ENCODE assay signal across 1 cellular context in the genomic region with DNA sequence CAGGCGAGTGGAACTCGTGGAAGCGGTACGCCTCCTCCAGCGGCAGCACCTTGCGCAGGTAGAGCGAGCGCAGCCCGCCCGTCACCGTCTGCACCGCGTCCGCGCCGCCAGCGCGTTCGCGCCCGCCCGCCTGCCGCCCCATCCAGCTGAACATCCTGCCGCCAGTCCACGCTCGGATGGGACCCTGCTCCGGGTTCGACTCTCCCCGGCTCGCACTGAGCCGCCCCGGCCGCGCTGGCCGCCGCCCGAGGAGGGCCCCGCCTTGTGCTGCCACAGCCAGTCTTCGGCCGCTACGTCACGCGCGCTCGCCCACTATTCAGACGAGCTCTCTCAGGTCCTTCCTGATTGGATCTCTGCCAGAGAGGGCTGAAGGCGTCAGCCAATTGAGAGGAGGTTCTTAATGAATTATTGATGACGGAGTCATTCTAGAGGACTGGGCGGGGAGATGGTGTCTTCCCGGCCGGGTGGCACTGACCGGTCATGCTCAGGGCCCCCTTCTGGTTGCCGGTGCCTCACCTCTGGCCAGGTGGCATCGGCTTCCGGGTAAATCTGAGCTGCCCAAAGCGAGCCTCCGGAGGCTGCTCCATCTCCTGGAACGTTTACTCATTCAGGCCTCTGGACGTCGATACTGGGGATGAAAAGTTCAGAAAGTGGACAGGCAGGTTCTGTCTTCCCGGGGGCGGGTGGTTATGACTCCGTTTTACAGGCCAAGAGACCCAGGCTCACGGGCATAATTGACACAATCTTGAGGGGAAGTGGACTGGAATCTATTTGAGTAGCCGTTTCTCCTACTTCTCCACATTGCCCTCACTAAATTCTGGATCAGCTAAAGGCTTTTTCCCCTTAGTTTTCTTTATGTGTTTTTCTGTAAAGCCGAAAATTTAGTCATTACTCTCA.
TF ChIP-seq lines count a peak whose summit lies in the region.

Gene EHD4, minus strand, starts transcription at position 217 of the 897 bp plus-strand sequence. Its CDS starts 63 bp downstream, at position 154.

TF ChIP-seq in K562, 482 proteins besides CTCF, POLR2A, EP300 and RAD21 (continued from another document and continues in another):
- no peak for TF ChIP-seq CEBPZ (IDR thresholded peaks at IDR 0.05; ENCODE audit: borderline replicate concordance, low read depth, low read length)
- no peak for TF ChIP-seq ILF3 (IDR thresholded peaks at IDR 0.05; ENCODE audit: borderline replicate concordance)
- TF ChIP-seq ZNF253 (CRISPR knock-in tag; conservative IDR thresholded peaks at IDR 0.05) = no peak
- TF ChIP-seq CAMTA2 (CRISPR knock-in tag; conservative IDR thresholded peaks at IDR 0.05) = no peak
- 0 out of 2 replicates have a peak, but pooled peaks have one; percentile 33 for TF ChIP-seq SMARCA4 (IDR thresholded peaks at IDR 0.05)
- TF ChIP-seq, protein P1, sequence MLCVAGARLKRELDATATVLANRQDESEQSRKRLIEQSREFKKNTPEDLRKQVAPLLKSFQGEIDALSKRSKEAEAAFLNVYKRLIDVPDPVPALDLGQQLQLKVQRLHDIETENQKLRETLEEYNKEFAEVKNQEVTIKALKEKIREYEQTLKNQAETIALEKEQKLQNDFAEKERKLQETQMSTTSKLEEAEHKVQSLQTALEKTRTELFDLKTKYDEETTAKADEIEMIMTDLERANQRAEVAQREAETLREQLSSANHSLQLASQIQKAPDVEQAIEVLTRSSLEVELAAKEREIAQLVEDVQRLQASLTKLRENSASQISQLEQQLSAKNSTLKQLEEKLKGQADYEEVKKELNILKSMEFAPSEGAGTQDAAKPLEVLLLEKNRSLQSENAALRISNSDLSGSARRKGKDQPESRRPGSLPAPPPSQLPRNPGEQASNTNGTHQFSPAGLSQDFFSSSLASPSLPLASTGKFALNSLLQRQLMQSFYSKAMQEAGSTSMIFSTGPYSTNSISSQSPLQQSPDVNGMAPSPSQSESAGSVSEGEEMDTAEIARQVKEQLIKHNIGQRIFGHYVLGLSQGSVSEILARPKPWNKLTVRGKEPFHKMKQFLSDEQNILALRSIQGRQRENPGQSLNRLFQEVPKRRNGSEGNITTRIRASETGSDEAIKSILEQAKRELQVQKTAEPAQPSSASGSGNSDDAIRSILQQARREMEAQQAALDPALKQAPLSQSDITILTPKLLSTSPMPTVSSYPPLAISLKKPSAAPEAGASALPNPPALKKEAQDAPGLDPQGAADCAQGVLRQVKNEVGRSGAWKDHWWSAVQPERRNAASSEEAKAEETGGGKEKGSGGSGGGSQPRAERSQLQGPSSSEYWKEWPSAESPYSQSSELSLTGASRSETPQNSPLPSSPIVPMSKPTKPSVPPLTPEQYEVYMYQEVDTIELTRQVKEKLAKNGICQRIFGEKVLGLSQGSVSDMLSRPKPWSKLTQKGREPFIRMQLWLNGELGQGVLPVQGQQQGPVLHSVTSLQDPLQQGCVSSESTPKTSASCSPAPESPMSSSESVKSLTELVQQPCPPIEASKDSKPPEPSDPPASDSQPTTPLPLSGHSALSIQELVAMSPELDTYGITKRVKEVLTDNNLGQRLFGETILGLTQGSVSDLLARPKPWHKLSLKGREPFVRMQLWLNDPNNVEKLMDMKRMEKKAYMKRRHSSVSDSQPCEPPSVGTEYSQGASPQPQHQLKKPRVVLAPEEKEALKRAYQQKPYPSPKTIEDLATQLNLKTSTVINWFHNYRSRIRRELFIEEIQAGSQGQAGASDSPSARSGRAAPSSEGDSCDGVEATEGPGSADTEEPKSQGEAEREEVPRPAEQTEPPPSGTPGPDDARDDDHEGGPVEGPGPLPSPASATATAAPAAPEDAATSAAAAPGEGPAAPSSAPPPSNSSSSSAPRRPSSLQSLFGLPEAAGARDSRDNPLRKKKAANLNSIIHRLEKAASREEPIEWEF (CRISPR knock-in tag; IDR thresholded peaks at IDR 0.05) = no peak
- no peak for TF ChIP-seq ARHGAP35 (IDR thresholded peaks at IDR 0.05; ENCODE audit: partially characterized antibody)
- no peak for TF ChIP-seq ERF (CRISPR knock-in tag; IDR thresholded peaks at IDR 0.05)
- TF ChIP-seq ZBTB26 (CRISPR knock-in tag; IDR thresholded peaks at IDR 0.05) = no peak
- TF ChIP-seq MCM3 (IDR thresholded peaks at IDR 0.05) = no peak
- TF ChIP-seq CBFB (CRISPR knock-in tag; IDR thresholded peaks at IDR 0.05) = no peak
- TF ChIP-seq SMAD2 (IDR thresholded peaks at IDR 0.05; ENCODE audit: low read depth, low read length) = no peak
- no peak for TF ChIP-seq KAT7 (CRISPR knock-in tag; IDR thresholded peaks at IDR 0.05; ENCODE audit: borderline replicate concordance)
- peak; percentile 56 for TF ChIP-seq NFYB (IDR thresholded peaks at IDR 0.05; ENCODE audit: extremely low read depth, insufficient read length)
- no peak for TF ChIP-seq ZSCAN29 (IDR thresholded peaks at IDR 0.05)
- TF ChIP-seq ZNF778 (CRISPR knock-in tag; IDR thresholded peaks at IDR 0.05) = no peak
- TF ChIP-seq KLF16 (IDR thresholded peaks at IDR 0.05) = no peak
- no peak for TF ChIP-seq NCOA4 (IDR thresholded peaks at IDR 0.05; ENCODE audit: partially characterized antibody)
- TF ChIP-seq MIER1 (IDR thresholded peaks at IDR 0.05; ENCODE audit: low read depth) = no peak
- TF ChIP-seq TCF3 (CRISPR knock-in tag; IDR thresholded peaks at IDR 0.05) = no peak
- TF ChIP-seq ZFP36 (IDR thresholded peaks at IDR 0.05; ENCODE audit: low read depth, low read length, partially characterized antibody) = no peak
- TF ChIP-seq, protein P2, sequence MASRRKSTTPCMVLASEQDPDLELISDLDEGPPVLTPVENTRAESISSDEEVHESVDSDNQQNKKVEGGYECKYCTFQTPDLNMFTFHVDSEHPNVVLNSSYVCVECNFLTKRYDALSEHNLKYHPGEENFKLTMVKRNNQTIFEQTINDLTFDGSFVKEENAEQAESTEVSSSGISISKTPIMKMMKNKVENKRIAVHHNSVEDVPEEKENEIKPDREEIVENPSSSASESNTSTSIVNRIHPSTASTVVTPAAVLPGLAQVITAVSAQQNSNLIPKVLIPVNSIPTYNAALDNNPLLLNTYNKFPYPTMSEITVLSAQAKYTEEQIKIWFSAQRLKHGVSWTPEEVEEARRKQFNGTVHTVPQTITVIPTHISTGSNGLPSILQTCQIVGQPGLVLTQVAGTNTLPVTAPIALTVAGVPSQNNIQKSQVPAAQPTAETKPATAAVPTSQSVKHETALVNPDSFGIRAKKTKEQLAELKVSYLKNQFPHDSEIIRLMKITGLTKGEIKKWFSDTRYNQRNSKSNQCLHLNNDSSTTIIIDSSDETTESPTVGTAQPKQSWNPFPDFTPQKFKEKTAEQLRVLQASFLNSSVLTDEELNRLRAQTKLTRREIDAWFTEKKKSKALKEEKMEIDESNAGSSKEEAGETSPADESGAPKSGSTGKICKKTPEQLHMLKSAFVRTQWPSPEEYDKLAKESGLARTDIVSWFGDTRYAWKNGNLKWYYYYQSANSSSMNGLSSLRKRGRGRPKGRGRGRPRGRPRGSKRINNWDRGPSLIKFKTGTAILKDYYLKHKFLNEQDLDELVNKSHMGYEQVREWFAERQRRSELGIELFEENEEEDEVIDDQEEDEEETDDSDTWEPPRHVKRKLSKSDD (conservative IDR thresholded peaks at IDR 0.05; ENCODE audit: low read length) = no peak
- TF ChIP-seq, protein P3, sequence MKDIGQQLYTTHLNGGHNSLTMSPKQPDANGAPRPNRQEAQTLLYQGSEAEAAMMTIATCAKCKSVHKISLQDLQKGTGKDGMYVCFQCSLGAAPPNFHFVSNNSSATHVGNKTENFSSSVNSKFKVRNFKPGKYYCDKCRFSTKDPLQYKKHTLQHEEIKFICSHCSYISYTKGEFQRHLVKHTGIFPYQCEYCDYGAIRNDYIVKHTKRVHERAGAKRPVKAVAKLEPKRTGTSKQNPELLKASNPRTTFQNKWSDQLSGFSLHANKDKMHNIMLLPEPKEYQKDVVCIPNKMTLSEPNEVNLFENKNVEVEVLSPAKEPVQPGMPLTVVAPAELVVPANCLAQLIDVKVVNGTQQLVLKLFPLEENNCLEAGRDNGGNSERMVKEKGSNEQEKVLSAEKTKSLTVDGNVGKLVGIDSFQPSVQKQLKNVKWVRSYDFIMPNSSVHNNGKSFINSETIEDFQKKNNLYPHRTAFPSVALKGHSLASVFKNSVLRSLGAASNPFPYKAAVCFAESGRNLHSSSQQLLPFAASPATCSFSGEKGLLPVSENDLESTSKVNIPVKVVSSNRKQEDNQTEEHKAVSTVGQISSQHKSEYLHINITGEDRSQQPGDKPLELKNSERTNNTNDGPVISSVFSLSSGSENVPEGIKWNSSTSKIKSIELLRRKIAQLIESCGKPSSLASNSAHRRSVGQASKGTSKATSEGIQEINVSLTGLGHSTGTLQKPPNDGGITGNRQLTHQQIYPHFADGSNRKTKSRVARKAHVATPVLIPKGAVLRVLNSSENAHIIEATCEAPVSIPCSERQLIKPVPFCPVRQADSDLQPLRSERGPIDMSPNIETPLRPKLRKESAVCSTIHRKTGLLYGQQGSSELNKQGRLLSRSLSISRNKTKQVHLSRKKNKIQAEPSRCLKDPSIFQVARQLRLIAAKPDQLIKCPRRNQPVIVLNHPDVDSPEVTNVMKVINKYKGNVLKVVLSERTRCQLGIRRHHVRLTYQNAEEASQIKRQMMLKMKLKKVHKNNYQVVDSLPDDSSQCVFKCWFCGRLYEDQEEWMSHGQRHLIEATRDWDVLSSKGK (CRISPR knock-in tag; IDR thresholded peaks at IDR 0.05) = no peak
- no peak for TF ChIP-seq ZNF644 (tag; IDR thresholded peaks at IDR 0.05; ENCODE audit: low read depth)
- TF ChIP-seq NR2F6 (CRISPR knock-in tag; IDR thresholded peaks at IDR 0.05) = no peak
- no peak for TF ChIP-seq HEY1 (CRISPR knock-in tag; IDR thresholded peaks at IDR 0.05; ENCODE audit: borderline replicate concordance)
- TF ChIP-seq SMAD1 (IDR thresholded peaks at IDR 0.05; ENCODE audit: low read depth, low read length, partially characterized antibody) = no peak
- TF ChIP-seq XRCC5 (IDR thresholded peaks at IDR 0.05; ENCODE audit: low read depth, low read length) = no peak
- no peak for TF ChIP-seq EZH2 (IDR thresholded peaks at IDR 0.05; ENCODE audit: borderline replicate concordance, low read depth, low read length)
- no peak for TF ChIP-seq ZNF551 (CRISPR knock-in tag; IDR thresholded peaks at IDR 0.05)
- TF ChIP-seq GATAD2B (IDR thresholded peaks at IDR 0.05; ENCODE audit: borderline replicate concordance) = 0 out of 2 replicates have a peak, but pooled peaks have one; percentile 49
- TF ChIP-seq RNF2 (IDR thresholded peaks at IDR 0.05) = no peak
- TF ChIP-seq TCF7L2 (IDR thresholded peaks at IDR 0.05; ENCODE audit: low read depth, low read length) = no peak
- 0 out of 2 replicates have a peak, but pooled peaks have one; percentile 10 for TF ChIP-seq TSHZ1 (CRISPR knock-in tag; IDR thresholded peaks at IDR 0.05)
- no peak for TF ChIP-seq ZNF79 (CRISPR knock-in tag; IDR thresholded peaks at IDR 0.05; ENCODE audit: low read depth)
